ENCODE assay signal across 8 cellular contexts in genomic region chr5:68287631-68287975, GRCh38.
DNase-seq lines count a peak whose midpoint lies in the region; ATAC-seq and TF ChIP-seq lines count a peak whose summit lies in the region.

No MANE protein-coding gene starts in this region.

- peak overlapping the region; percentile 18 to 92 (median 86) for H3K27ac ChIP-seq in body of pancreas
- peak overlapping the region; percentile 78 for H3K27ac ChIP-seq in lower lobe of right lung
- peak overlapping the region; percentile 92 for H3K27ac ChIP-seq in thymus (ENCODE audit: low read depth)

- H3K27me3 ChIP-seq in body of pancreas = no peaks in the 10 kb centered on the region
- H3K27me3 ChIP-seq in lower lobe of right lung (ENCODE audit: low read depth) = no peaks in the 10 kb centered on the region
- no peaks in the 10 kb centered on the region for H3K27me3 ChIP-seq in thymus (ENCODE audit: control insufficient read depth, insufficient read depth)

- H3K9me3 Mint-ChIP-seq in activated CD4-positive, alpha-beta T cell treated with anti-CD3 and anti-CD28 coated beads, Interleukin-2, amount 10 ng/mL, durations not matched to agents 24 days and 14 days = no peaks in the 10 kb centered on the region

- TF ChIP-seq CTCF in body of pancreas (IDR thresholded peaks at IDR 0.05) (no peak), lower lobe of right lung (IDR thresholded peaks at IDR 0.05) (no peak)

- H3K36me3 ChIP-seq in body of pancreas (replicated peaks in 1 of 2; ENCODE audit: insufficient read depth in 1 of 2, low read depth in 2 of 2) (peaks cover 0 to 5% of the 10 kb centered on the region in 2 donors), lower lobe of right lung (peaks cover 27% of the 10 kb centered on the region), thymus (ENCODE audit: control insufficient read depth, insufficient read depth) (peaks cover 10% of the 10 kb centered on the region)

- 43 to 46% methylated on average over 8 of the region's 8 CpGs for WGBS in body of pancreas, 2 donors
- 60% methylated on average over 8 of the region's 8 CpGs for WGBS in thymus

- peak overlapping the region; percentile 88 for H3K27ac Mint-ChIP-seq in activated CD4-positive, alpha-beta T cell treated with anti-CD3 and anti-CD28 coated beads, Interleukin-2, amount 10 ng/mL, durations not matched to agents 24 days and 14 days

- H3K36me3 Mint-ChIP-seq in activated CD4-positive, alpha-beta T cell treated with anti-CD3 and anti-CD28 coated beads, Interleukin-2, amount 10 ng/mL, durations not matched to agents 24 days and 14 days (ENCODE audit: low read depth) = peaks cover 28% of the 10 kb centered on the region

- no peaks in the 10 kb centered on the region for H3K9me3 ChIP-seq in body of pancreas
- H3K9me3 ChIP-seq in lower lobe of right lung = no peaks in the 10 kb centered on the region
- H3K9me3 ChIP-seq in thymus (ENCODE audit: control insufficient read depth) = no peaks in the 10 kb centered on the region

- no peaks in the 10 kb centered on the region for H3K27me3 Mint-ChIP-seq in activated CD4-positive, alpha-beta T cell treated with anti-CD3 and anti-CD28 coated beads, Interleukin-2, amount 10 ng/mL, durations not matched to agents 24 days and 14 days

- no peak for TF ChIP-seq POLR2A in body of pancreas (IDR thresholded peaks at IDR 0.05)

- peaks cover 65% of the 10 kb centered on the region for H3K4me1 Mint-ChIP-seq in activated CD4-positive, alpha-beta T cell treated with anti-CD3 and anti-CD28 coated beads, Interleukin-2, amount 10 ng/mL, durations not matched to agents 24 days and 14 days

- DNase-seq in activated CD4-positive, alpha-beta T cell treated with anti-CD3 and anti-CD28 coated beads, Interleukin-2, amount 10 ng/mL, durations not matched to agents 24 days and 14 days = no peak
- no peak for DNase-seq in activated CD4-positive, alpha-beta T cell treated with anti-CD3 and anti-CD28 coated beads, Interleukin-2, amount 50 U/mL, for 4 hours
- no peak for DNase-seq in body of pancreas
- DNase-seq in lower lobe of right lung = no peak
- no peak for DNase-seq in sciatic nerve (ENCODE audit: low spot score)
- DNase-seq in effector CD8-positive, alpha-beta T cell (lab: John Stamatoyannopoulos, UW) = no peak

- H3K4me1 ChIP-seq in body of pancreas (peaks cover 77% of the 10 kb centered on the region), lower lobe of right lung (peaks cover 92% of the 10 kb centered on the region), thymus (ENCODE audit: control insufficient read depth, insufficient read depth, low read length) (peaks cover 27% of the 10 kb centered on the region)

- intact Hi-C loops in activated CD4-positive, alpha-beta T cell treated with anti-CD3 and anti-CD28 coated beads, Interleukin-2, amount 10 ng/mL, durations not matched to agents 24 days and 14 days (cut with micrococcal nuclease) = loop anchor here (2.0 to 10.0 kb wide), 5 partner anchors 15 to 719 kb away; no protein-coding TSS in a partner anchor
- intact Hi-C loops in body of pancreas (cut with DNase I) = no loop called here
- intact Hi-C loops in lower lobe of right lung (cut with DNase I) = loop anchor here (10.0 kb wide), 1 partner anchor 167 kb away; no protein-coding TSS in a partner anchor
- intact Hi-C loops in sciatic nerve (cut with DNase I) = loop anchor here (5.0 kb wide), 1 partner anchor 170 kb away; no protein-coding TSS in a partner anchor

- no peak for ATAC-seq in body of pancreas
- no peak for ATAC-seq in lower lobe of right lung
- no peak for ATAC-seq in sciatic nerve
- no peak for ATAC-seq in GM19328 (IDR thresholded peaks at IDR 0.05; ENCODE audit: unreplicated experiment)

- H3K4me3 Mint-ChIP-seq in activated CD4-positive, alpha-beta T cell treated with anti-CD3 and anti-CD28 coated beads, Interleukin-2, amount 10 ng/mL, durations not matched to agents 24 days and 14 days = peak overlapping the region; percentile 87

- H3K4me3 ChIP-seq in body of pancreas (no peak overlapping the region), lower lobe of right lung (peak overlapping the region; percentile 59), thymus (ENCODE audit: low read length) (peak overlapping the region; percentile 61)

Comparison
In these comparisons a context has a peak if more than half of its experiments do, and no peak if none do; other contexts are left out.
1. H3K4me3 ChIP-seq: peak in lower lobe of right lung (single experiment) and thymus (single experiment); none in body of pancreas (0 of 2).
2. Peak in every context shown above with its lines, with median percentiles within 50 percentile points of each other: H3K27ac ChIP-seq.